Comparison of ENCODE assay signal across 1 cellular context in genomic region chr1:244652699-244653438, GRCh38.
TF ChIP-seq lines count a peak whose summit lies in the region.

DESI2 (plus strand) TSS chr1:244653126; CDS start chr1:244653314, 188 bp downstream.

TF ChIP-seq in HepG2, 621 proteins besides CTCF, POLR2A, EP300 and RAD21 (continued from another document and continues in another):
- TF ChIP-seq ZNF687 (CRISPR knock-in tag; IDR thresholded peaks at IDR 0.05) = peak; percentile 84
- TF ChIP-seq MXD3 (CRISPR knock-in tag; IDR thresholded peaks at IDR 0.05) = peak; percentile 64; the same call in 1 of the 2 replicates
- TF ChIP-seq ZHX2 (IDR thresholded peaks at IDR 0.05; ENCODE audit: low read depth) = peak; percentile 92
- no peak for TF ChIP-seq ZHX2 (CRISPR knock-in tag; IDR thresholded peaks at IDR 0.05; ENCODE audit: borderline replicate concordance)
- no peak; the same call in 1 of the 2 replicates for TF ChIP-seq DR1 (CRISPR knock-in tag; IDR thresholded peaks at IDR 0.05)
- no peak for TF ChIP-seq KDM4B (CRISPR knock-in tag; IDR thresholded peaks at IDR 0.05)
- no peak for TF ChIP-seq NAIF1 (CRISPR knock-in tag; IDR thresholded peaks at IDR 0.05; ENCODE audit: borderline replicate concordance)
- no peak for TF ChIP-seq SMC3 (IDR thresholded peaks at IDR 0.05; ENCODE audit: low read length)
- TF ChIP-seq CHD2 (IDR thresholded peaks at IDR 0.05; ENCODE audit: low read depth, low read length) = no peak
- TF ChIP-seq KDM6A (CRISPR knock-in tag; IDR thresholded peaks at IDR 0.05; ENCODE audit: low read depth) = no peak
- TF ChIP-seq EHMT2 (IDR thresholded peaks at IDR 0.05; ENCODE audit: borderline replicate concordance, low read depth, low read length) = no peak
- TF ChIP-seq ZNF841 (CRISPR knock-in tag; IDR thresholded peaks at IDR 0.05; ENCODE audit: borderline replicate concordance) = no peak
- no peak for TF ChIP-seq ZNF460 (CRISPR knock-in tag; IDR thresholded peaks at IDR 0.05; ENCODE audit: borderline replicate concordance)
- TF ChIP-seq FOXA1 (IDR thresholded peaks at IDR 0.05) = no peak
- no peak for TF ChIP-seq FOXA1 (CRISPR knock-in tag; IDR thresholded peaks at IDR 0.05)
- no peak for TF ChIP-seq HIC2 (CRISPR knock-in tag; IDR thresholded peaks at IDR 0.05; ENCODE audit: low read depth)
- TF ChIP-seq NFYC (CRISPR knock-in tag; IDR thresholded peaks at IDR 0.05) = peak; percentile 79
- TF ChIP-seq ZNF20 (CRISPR knock-in tag; IDR thresholded peaks at IDR 0.05) = 0 out of 2 replicates have a peak, but pooled peaks have one; percentile 57
- TF ChIP-seq ASH2L (IDR thresholded peaks at IDR 0.05; ENCODE audit: insufficient read length, low read depth, low read length) = peak; percentile 83
- TF ChIP-seq PATZ1 (CRISPR knock-in tag; IDR thresholded peaks at IDR 0.05) = peak; percentile 33; the same call in 1 of the 2 replicates
- TF ChIP-seq PITX1 (CRISPR knock-in tag; IDR thresholded peaks at IDR 0.05) = peak; percentile 74; the same call in 1 of the 2 replicates
- no peak for TF ChIP-seq ARID5B (CRISPR knock-in tag; IDR thresholded peaks at IDR 0.05)
- no peak for TF ChIP-seq ATF4 (CRISPR knock-in tag; IDR thresholded peaks at IDR 0.05)
- no peak for TF ChIP-seq ZNF225 (CRISPR knock-in tag; IDR thresholded peaks at IDR 0.05)
- no peak for TF ChIP-seq ZNF652 (CRISPR knock-in tag; IDR thresholded peaks at IDR 0.05; ENCODE audit: borderline replicate concordance, low read depth)
- TF ChIP-seq MAFK (conservative IDR thresholded peaks at IDR 0.05 in 1 of 2, IDR thresholded peaks at IDR 0.05 in 1 of 2; ENCODE audit: low read length in 2 of 2) = no peak
- TF ChIP-seq NR3C1 (CRISPR knock-in tag; IDR thresholded peaks at IDR 0.05) = no peak
- no peak for TF ChIP-seq HIVEP1 (CRISPR knock-in tag; IDR thresholded peaks at IDR 0.05)
- TF ChIP-seq NR1H2 (CRISPR knock-in tag; IDR thresholded peaks at IDR 0.05; ENCODE audit: borderline replicate concordance, low read depth) = no peak
- peak; percentile 29; the same call in 1 of the 2 replicates for TF ChIP-seq SMYD3 (CRISPR knock-in tag; IDR thresholded peaks at IDR 0.05)
- peak in 1 of 2 experiments; percentile 64; a peak in 1 of 4 replicates for TF ChIP-seq REST (IDR thresholded peaks at IDR 0.05; ENCODE audit: borderline replicate concordance in 1 of 2, low read depth in 1 of 2, low read length in 2 of 2)
- TF ChIP-seq JDP2 (CRISPR knock-in tag; IDR thresholded peaks at IDR 0.05; ENCODE audit: borderline replicate concordance) = no peak
- no peak for TF ChIP-seq MTF2 (CRISPR knock-in tag; IDR thresholded peaks at IDR 0.05; ENCODE audit: borderline replicate concordance)
